Comparison of ENCODE assay signal across 8 cellular contexts in genomic region chr11:78079232-78080083, GRCh38. TPM values are rescaled to one million over a fixed set of nuclear protein-coding genes. Genes with fewer than 3 reads are reported as not detected.
DNase-seq lines count a peak whose midpoint lies in the region; ATAC-seq, FAIRE-seq and TF ChIP-seq lines count a peak whose summit lies in the region.

Gene NDUFC2, minus strand, starts transcription at chr11:78079862. Its CDS starts 118 bp downstream, at chr11:78079744.

- H3K79me2 ChIP-seq in mammary epithelial cell (ENCODE audit: insufficient read depth, low read length), result peaks cover 54% of the 10 kb centered on the region

- H3K4me2 ChIP-seq in mammary epithelial cell (ENCODE audit: insufficient read depth, low read depth, low read length), result peak within 1 kb of the TSS; percentile 90

- peak; percentile 85 for ATAC-seq in HG03045 (IDR thresholded peaks at IDR 0.05; ENCODE audit: unreplicated experiment)

- peak within 1 kb of the TSS; percentile 96 for H2AFZ ChIP-seq in mammary epithelial cell (ENCODE audit: low read depth, low read length)

- H3K9me3 ChIP-seq in WERI-Rb-1 (ENCODE audit: severe bottlenecking) (no peaks in the 10 kb centered on the region), mammary epithelial cell (replicated peaks; ENCODE audit: insufficient read depth, low read length) (no peaks in the 10 kb centered on the region), small intestine (ENCODE audit: control insufficient read depth, low read depth) (no peaks in the 10 kb centered on the region)

- intact Hi-C loops in mammary epithelial cell (cut with micrococcal nuclease), result loop anchor here (1.0 to 2.0 kb wide), 2 partner anchors 59 to 109 kb away; partner anchors contain the start of genes ALG8, KCTD21 and USP35

- DNase-seq in SIG-M5 treated with dmso at 0.1 percent for 504 hours (lab: John Stamatoyannopoulos, UW; ENCODE audit: unreplicated experiment) (peak; percentile 66), SIG-M5 (lab: John Stamatoyannopoulos, UW) (no peak), NCI-H2171 treated with DMSO at 0.1 percent for 48 hours (lab: John Stamatoyannopoulos, UW) (peak; percentile 79), WERI-Rb-1 (peak; percentile 75), mammary epithelial cell (peak; percentile 75), iPS-NIHi11 (ENCODE audit: low spot score) (peak; percentile 82), small intestine (peak; percentile 79)

- H3K9ac ChIP-seq in mammary epithelial cell (ENCODE audit: insufficient read depth, low read length), result peak within 1 kb of the TSS; percentile 86

- BruUV-seq in mammary epithelial cell (replicated peaks; lab: Mats Ljungman, UMichigan), result TSS peak; percentile 73

- H3K27ac ChIP-seq in WERI-Rb-1 (peak within 1 kb of the TSS; percentile 90), mammary epithelial cell (ENCODE audit: insufficient read depth, low read depth, low read length) (peak within 1 kb of the TSS; percentile 86), small intestine (ENCODE audit: low read depth in 1 of 2, low read length in 1 of 2) (peak within 1 kb of the TSS; percentile 67 to 93)

- dilution Hi-C loops in mammary epithelial cell (cut with HindIII; ENCODE audit: low sequenced_read_pairs), result no loop called here

- TF ChIP-seq CTCF in WERI-Rb-1 (IDR thresholded peaks at IDR 0.05; ENCODE audit: low read depth, low read length) (no peak), mammary epithelial cell (conservative IDR thresholded peaks at IDR 0.05 in 1 of 2, IDR thresholded peaks at IDR 0.05 in 1 of 2; ENCODE audit: extremely low read depth in 1 of 2, insufficient read depth in 1 of 2, low read depth in 1 of 2, low read length in 2 of 2) (no peak)

- no peaks in the 10 kb centered on the region for H3K27me3 ChIP-seq in WERI-Rb-1 (ENCODE audit: insufficient read depth, low read depth, severe bottlenecking)
- H3K27me3 ChIP-seq in mammary epithelial cell (ENCODE audit: insufficient read depth, low read length), result no peaks in the 10 kb centered on the region
- H3K27me3 ChIP-seq in small intestine (ENCODE audit: control insufficient read depth in 2 of 2, insufficient read depth in 2 of 2, low read length in 2 of 2), result no peaks in the 10 kb centered on the region

- under 1% methylated on average over 51 of the region's 68 CpGs for WGBS in mammary epithelial cell (ENCODE audit: low coverage, missing lambda C conversion rate)
- WGBS in small intestine, 3 donors, result 0 to 1% (median 1%) methylated on average over 60 to 68 of the region's 68 CpGs

- CTCF ChIA-PET in mammary epithelial cell (lab: Charles Lee; ENCODE audit: low non-redundant PET), result no interaction called here

- H3K4me3 ChIP-seq in WERI-Rb-1 (ENCODE audit: low read depth, low read length), result peak within 1 kb of the TSS; percentile 66
- peak within 1 kb of the TSS; percentile 56 to 95 (median 88) for H3K4me3 ChIP-seq in mammary epithelial cell (replicated peaks in 1 of 3; ENCODE audit: insufficient read depth in 1 of 3, low read depth in 2 of 3, low read length in 3 of 3)
- peak within 1 kb of the TSS; percentile 84 to 94 for H3K4me3 ChIP-seq in small intestine (ENCODE audit: low read depth in 1 of 2, low read length in 2 of 2)

- no peaks in the 10 kb centered on the region for H4K20me1 ChIP-seq in mammary epithelial cell (ENCODE audit: insufficient read depth, low read length)

- FAIRE-seq in small intestine (lab: Jason Lieb, UNC), result no peak

- H3K36me3 ChIP-seq in WERI-Rb-1 (peaks cover 38% of the 10 kb centered on the region), mammary epithelial cell (ENCODE audit: insufficient read depth, low read length) (no peaks in the 10 kb centered on the region), small intestine (ENCODE audit: control insufficient read depth in 2 of 2, insufficient read depth in 2 of 2, low read length in 2 of 2) (no peaks in the 10 kb centered on the region)

- H3K4me1 ChIP-seq in mammary epithelial cell (ENCODE audit: insufficient read depth, low read length) (peaks cover 19% of the 10 kb centered on the region), small intestine (ENCODE audit: control insufficient read depth in 2 of 2, insufficient read depth in 1 of 2, low read depth in 1 of 2, low read length in 1 of 2) (peaks cover 4 to 24% of the 10 kb centered on the region in 2 donors)

- in situ Hi-C loops in mammary epithelial cell (cut with MboI; ENCODE audit: low sequenced_read_pairs in 2 of 2), result no loop called here

RNA-seq across cellular contexts. Expression of gene NDUFC2, which starts in this region (rescaled TPM):
- 100 to 1,000 TPM; 108 to 209 TPM for total RNA-seq in mammary epithelial cell
- polyA plus RNA-seq in mammary epithelial cell (165 TPM), small intestine (100 to 1,000 TPM; 172 to 381 (median 172) TPM)
- polyA minus RNA-seq in mammary epithelial cell, result 11.5 TPM
